ENCODE assay signal across 17 cellular contexts in genomic region chr6:13695217-13695616, GRCh38. TPM values are rescaled to one million over a fixed set of nuclear protein-coding genes. Genes with fewer than 3 reads are reported as not detected.
DNase-seq lines count a peak whose midpoint lies in the region; ATAC-seq and TF ChIP-seq lines count a peak whose summit lies in the region.
"Had no signal": no experiment of that assay in that cellular context is flagged by ENCODE, and none has a peak within 500 bp of the region (broad histone marks: within the 10 kb centered on the region; RNA-seq: fewer than 3 reads in every experiment).

No MANE protein-coding gene starts in this region.

- H3F3A ChIP-seq in GM23248 (ENCODE audit: insufficient read depth), result peaks cover 39% of the 10 kb centered on the region

- peak overlapping the region; percentile 71 for H3K27ac Mint-ChIP-seq in activated CD8-positive, alpha-beta T cell treated with anti-CD3 and anti-CD28 coated beads, Interleukin-2, amount 10 ng/mL, durations not matched to agents 7 days and 5 days
- H3K27ac Mint-ChIP-seq: stimulated activated memory B cell treated with anti-CD40 and anti-IgM and Interleukin-4, amounts not matched to agents 10 μg/mL and 1 μg/mL and 100 μg/mL, for 72 hours had no signal

- H3K4me1 Mint-ChIP-seq in activated CD8-positive, alpha-beta T cell treated with anti-CD3 and anti-CD28 coated beads, Interleukin-2, amount 10 ng/mL, durations not matched to agents 7 days and 5 days (ENCODE audit: low read depth), result peaks cover 51% of the 10 kb centered on the region

- no peaks in the 10 kb centered on the region for H4K20me1 ChIP-seq in GM23248 (ENCODE audit: insufficient read depth)

- no peaks in the 10 kb centered on the region for H3K27me3 Mint-ChIP-seq in activated CD8-positive, alpha-beta T cell treated with anti-CD3 and anti-CD28 coated beads, Interleukin-2, amount 10 ng/mL, durations not matched to agents 7 days and 5 days (ENCODE audit: low read depth)
- H3K27me3 Mint-ChIP-seq: stimulated activated memory B cell treated with anti-CD40 and anti-IgM and Interleukin-4, amounts not matched to agents 10 μg/mL and 1 μg/mL and 100 μg/mL, for 72 hours had no signal

- ATAC-seq in activated CD8-positive, alpha-beta T cell treated with anti-CD3 and anti-CD28 coated beads, Interleukin-2, amount 10 ng/mL, durations not matched to agents 7 days and 5 days, result peak; percentile 30
- no peak for ATAC-seq in heart left ventricle
- ATAC-seq in HG03095 (IDR thresholded peaks at IDR 0.05; ENCODE audit: unreplicated experiment), result no peak
- ATAC-seq in GM18909 (IDR thresholded peaks at IDR 0.05; ENCODE audit: poor library complexity, unreplicated experiment), result no peak
- ATAC-seq: Right ventricle myocardium inferior; stimulated activated memory B cell treated with anti-CD40 and anti-IgM and Interleukin-4, amounts not matched to agents 10 μg/mL and 1 μg/mL and 100 μg/mL, for 72 hours had no signal

- in situ Hi-C loops in GM23248 (cut with MboI), result no loop called here

- H3K79me2 ChIP-seq in GM23248 (ENCODE audit: insufficient read depth), result peaks cover 94% of the 10 kb centered on the region

- H3K4me2 ChIP-seq in GM23248 (ENCODE audit: unreplicated experiment), result peak overlapping the region; percentile 72
- H3K4me2 ChIP-seq: hepatocyte had no signal

- no peaks in the 10 kb centered on the region for H3K9me3 Mint-ChIP-seq in activated CD8-positive, alpha-beta T cell treated with anti-CD3 and anti-CD28 coated beads, Interleukin-2, amount 10 ng/mL, durations not matched to agents 7 days and 5 days (ENCODE audit: insufficient read depth)
- H3K9me3 Mint-ChIP-seq: stimulated activated memory B cell treated with anti-CD40 and anti-IgM and Interleukin-4, amounts not matched to agents 10 μg/mL and 1 μg/mL and 100 μg/mL, for 72 hours had no signal

- H3K9me2 ChIP-seq in GM23248 (ENCODE audit: insufficient read depth), result no peaks in the 10 kb centered on the region

- TF ChIP-seq POLR2A in heart left ventricle (IDR thresholded peaks at IDR 0.05), result no peak

- TF ChIP-seq CTCF in AG10803 (conservative IDR thresholded peaks at IDR 0.05; ENCODE audit: low read length) (no peak), fibroblast of villous mesenchyme (IDR thresholded peaks at IDR 0.05; ENCODE audit: insufficient read depth, low read depth, low read length) (no peak), heart left ventricle (IDR thresholded peaks at IDR 0.05) (no peak)

- H3K9me3 ChIP-seq in GM23248 (ENCODE audit: low read depth), result no peaks in the 10 kb centered on the region
- H3K9me3 ChIP-seq in heart left ventricle, result no peaks in the 10 kb centered on the region
- H3K9me3 ChIP-seq: uterus had no signal

- peak overlapping the region; percentile 84 for H3K27ac ChIP-seq in GM23248
- peak overlapping the region in 1 of 12 donors; percentile 34 for H3K27ac ChIP-seq in heart left ventricle
- no peak overlapping the region for H3K27ac ChIP-seq in caudate nucleus (ENCODE audit: low read depth, low read length)
- H3K27ac ChIP-seq: hepatocyte, uterus had no signal

- 57 to 71% methylated on average over 1 of the region's 1 CpG for WGBS in GM23248 (ENCODE audit: low coverage in 1 of 2, low lambda C conversion rate in 2 of 2, missing lambda C conversion rate in 2 of 2), 2 experiments
- 58 to 70% (median 62%) methylated on average over 1 of the region's 1 CpG for whole genome bisulfite sequencing in heart left ventricle, 4 donors

- CTCF ChIA-PET in activated CD8-positive, alpha-beta T cell treated with anti-CD3 and anti-CD28 coated beads, Interleukin-2, amount 10 ng/mL, durations not matched to agents 7 days and 5 days (lab: Charles Lee), result interaction anchor here (0.9 to 3.5 kb wide), 12 partner anchors 8 to 121 kb away, joined by 3 to 16 read pairs (median 4); partner anchors contain the start of genes NOL7 and SIRT5

- DNase-seq in AG10803 (ENCODE audit: low read depth), result peak; percentile 69
- peak; percentile 13 for DNase-seq in GM23248
- no peak for DNase-seq in activated CD8-positive, alpha-beta T cell treated with anti-CD3 and anti-CD28 coated beads, Interleukin-2, amount 10 ng/mL, durations not matched to agents 7 days and 5 days
- DNase-seq in fibroblast of villous mesenchyme (ENCODE audit: low read depth), result peak; percentile 50
- DNase-seq in heart left ventricle, result no peak
- DNase-seq in caudate nucleus (lab: John Stamatoyannopoulos, UW), result no peak
- DNase-seq: KBM-7; NCI-H1694 treated with DMSO at 0.1 percent for 48 hours; NCI-H774; retina; stimulated activated CD4-positive, alpha-beta T cell treated with anti-CD3 and anti-CD28 coated beads, Interleukin-4, amount 100 ng/mL, for 24 hours; uterus had no signal

- no peak overlapping the region for H2AFZ ChIP-seq in GM23248
- H2AFZ ChIP-seq: hepatocyte had no signal

- peak overlapping the region; percentile 46 for H3K9ac ChIP-seq in GM23248

- peaks cover 55% of the 10 kb centered on the region for H3K36me3 Mint-ChIP-seq in activated CD8-positive, alpha-beta T cell treated with anti-CD3 and anti-CD28 coated beads, Interleukin-2, amount 10 ng/mL, durations not matched to agents 7 days and 5 days (ENCODE audit: low read depth)

- H3K36me3 ChIP-seq in GM23248 (ENCODE audit: low read depth) (no peaks in the 10 kb centered on the region; the same call in 1 of the 2 replicates), heart left ventricle (peaks cover 0 to 13% (median 0%) of the 10 kb centered on the region in 9 donors)
- H3K36me3 ChIP-seq: uterus had no signal

- intact Hi-C loops in heart left ventricle (cut with DNase I), result loop anchor here in 1 of 10 donors (10.0 kb wide), 1 partner anchor 50 kb away; no protein-coding TSS in a partner anchor

- H3K4me3 ChIP-seq in AG10803 (ENCODE audit: low read length) (no peak overlapping the region), GM23248 (peak overlapping the region; percentile 35), fibroblast of villous mesenchyme (ENCODE audit: low read depth, low read length) (no peak overlapping the region), heart left ventricle (no peak overlapping the region)
- H3K4me3 ChIP-seq: hepatocyte, uterus had no signal

- H3K4me1 ChIP-seq in GM23248 (ENCODE audit: insufficient read depth), result peaks cover 47% of the 10 kb centered on the region
- H3K4me1 ChIP-seq in heart left ventricle, result peaks cover 0 to 65% (median 30%) of the 10 kb centered on the region in 12 donors

- no peak overlapping the region for H3K4me3 Mint-ChIP-seq in activated CD8-positive, alpha-beta T cell treated with anti-CD3 and anti-CD28 coated beads, Interleukin-2, amount 10 ng/mL, durations not matched to agents 7 days and 5 days
- H3K4me3 Mint-ChIP-seq: stimulated activated memory B cell treated with anti-CD40 and anti-IgM and Interleukin-4, amounts not matched to agents 10 μg/mL and 1 μg/mL and 100 μg/mL, for 72 hours had no signal

- no peaks in the 10 kb centered on the region for H3K27me3 ChIP-seq in GM23248 (replicated peaks; ENCODE audit: insufficient read depth)
- H3K27me3 ChIP-seq in heart left ventricle, result no peaks in the 10 kb centered on the region
- H3K27me3 ChIP-seq: hepatocyte, uterus had no signal

- POLR2A ChIA-PET in activated CD8-positive, alpha-beta T cell treated with anti-CD3 and anti-CD28 coated beads, Interleukin-2, amount 10 ng/mL, durations not matched to agents 7 days and 5 days (lab: Charles Lee), result interaction anchor here (0.6 to 4.0 kb wide), 6 partner anchors 8 to 81 kb away, joined by 3 to 20 read pairs (median 4); partner anchors contain the start of genes NOL7 and RANBP9

RNA-seq across cellular contexts. Expression of gene RANBP9, which starts 16.4 kb away (rescaled TPM):
- total RNA-seq in GM23248 (2014; rRNA removed; shearing (Covaris generic)), result 28.3 and 29.8 TPM in 2 replicates
- polyA plus RNA-seq in GM23248 (2016; fragmentation: Nextera tagmentation; extraction: Ambion mirVana) (8.0 and 8.8 TPM in 2 replicates), heart left ventricle (10 to 100 TPM in 1 of 2 donors, 1 to 10 TPM in 1; 9.3 to 25.8 TPM)
- 10 to 100 TPM; 50.0 to 53.4 TPM for total RNA-seq in activated CD8-positive, alpha-beta T cell treated with anti-CD3 and anti-CD28 coated beads, Interleukin-2, amount 10 ng/mL, durations not matched to agents 7 days and 5 days
- total RNA-seq in fibroblast of villous mesenchyme (25.5 and 26.4 TPM in 2 replicates), heart left ventricle (10 to 100 TPM; 25.8 to 43.7 (median 35.0) TPM)

Comparison
In these comparisons a context has a peak if more than half of its experiments do, and no peak if none do; other contexts are left out.
1. DNase-seq: peak in AG10803 (single experiment), GM23248 (single experiment) and fibroblast of villous mesenchyme (single experiment); none in activated CD8-positive, alpha-beta T cell treated with anti-CD3 and anti-CD28 coated beads, Interleukin-2, amount 10 ng/mL, durations not matched to agents 7 days and 5 days (single experiment), heart left ventricle (0 of 5) and caudate nucleus (0 of 61).